Comparison of ENCODE assay signal across 26 cellular contexts in genomic region chr12:13041224-13041623, GRCh38.
"Had no signal": no experiment of that assay in that cellular context is flagged by ENCODE, and none has a peak within 500 bp of the region (broad histone marks: within the 10 kb centered on the region; RNA-seq: fewer than 3 reads in every experiment).

No MANE protein-coding gene starts in this region.

- H3K27ac ChIP-seq: KMS-11, Peyer's patch had no signal

- H3K4me1 Mint-ChIP-seq: activated T-helper 17 cell treated with anti-CD3 and anti-CD28 coated beads, Interleukin-2, amount 50 U/mL, for 72 hours had no signal

- H3K36me3 ChIP-seq: MG63, Peyer's patch had no signal

- H3K4me3 ChIP-seq: MG63, Peyer's patch had no signal

- H3K4me3 Mint-ChIP-seq: activated CD4-positive, alpha-beta memory T cell treated with anti-CD3 and anti-CD28 coated beads for 36 hours; activated CD4-positive, alpha-beta T cell treated with anti-CD3 and anti-CD28 coated beads, Interleukin-2, amount 10 ng/mL, durations not matched to agents 7 days and 5 days; activated naive CD4-positive, alpha-beta T cell treated with anti-CD3 and anti-CD28 coated beads for 36 hours; activated naive CD8-positive, alpha-beta T cell; activated T-helper 17 cell treated with anti-CD3 and anti-CD28 coated beads, Interleukin-2, amount 50 U/mL, for 72 hours; T-helper 1 cell treated with Interleukin-12 subunit alpha and Interleukin-12 subunit beta and Interleukin-4 antibody, amounts not matched to agents 30 μg/mL and 1 μg/mL, for 36 hours had no signal

- DNase-seq: activated CD4-positive, alpha-beta memory T cell treated with anti-CD3 and anti-CD28 coated beads for 36 hours; activated CD4-positive, alpha-beta T cell treated with anti-CD3 and anti-CD28 coated beads, Interleukin-2, amount 10 ng/mL, durations not matched to agents 7 days and 5 days; activated CD4-positive, CD25-positive, alpha-beta regulatory T cell; activated gamma-delta T cell; activated naive CD4-positive, alpha-beta T cell treated with anti-CD3 and anti-CD28 coated beads for 36 hours; activated T-cell treated with anti-CD3 and anti-CD28 coated beads for 4 hours; activated T-cell treated with anti-CD3 and anti-CD28 coated beads, Interleukin-2, amount 50 U/mL, for 48 hours; amygdala; MG63; MV-4-11; NCI-H1092 treated with DMSO at 0.1 percent for 48 hours; NCI-H1417 treated with DMSO at 0.1 percent for 48 hours; NCI-H1694; NCI-H2029; NCI-H2107; NCI-H2171 treated with DMSO at 0.1 percent for 48 hours; NCI-H345; NCI-H510A treated with DMSO at 0.1 percent for 48 hours; Peyer's patch; SHP77 treated with DMSO at 0.1 percent for 48 hours; T-helper 9 cell had no signal

- H3K9me3 Mint-ChIP-seq: activated CD4-positive, alpha-beta memory T cell treated with anti-CD3 and anti-CD28 coated beads for 36 hours; activated CD4-positive, alpha-beta T cell treated with anti-CD3 and anti-CD28 coated beads, Interleukin-2, amount 10 ng/mL, durations not matched to agents 7 days and 5 days; activated naive CD4-positive, alpha-beta T cell treated with anti-CD3 and anti-CD28 coated beads for 36 hours; activated T-helper 17 cell treated with anti-CD3 and anti-CD28 coated beads, Interleukin-2, amount 50 U/mL, for 72 hours; brain; T-helper 1 cell treated with Interleukin-12 subunit alpha and Interleukin-12 subunit beta and Interleukin-4 antibody, amounts not matched to agents 30 μg/mL and 1 μg/mL, for 36 hours had no signal

- H3K27me3 Mint-ChIP-seq: activated naive CD8-positive, alpha-beta T cell had no signal

- H3K36me3 Mint-ChIP-seq: activated CD4-positive, alpha-beta memory T cell treated with anti-CD3 and anti-CD28 coated beads for 36 hours; activated naive CD8-positive, alpha-beta T cell; brain had no signal

- H3K27me3 ChIP-seq: MG63, Peyer's patch had no signal

- H3K27ac Mint-ChIP-seq: activated CD4-positive, alpha-beta memory T cell treated with anti-CD3 and anti-CD28 coated beads for 36 hours; activated CD4-positive, alpha-beta T cell treated with anti-CD3 and anti-CD28 coated beads, Interleukin-2, amount 10 ng/mL, durations not matched to agents 7 days and 5 days; activated naive CD4-positive, alpha-beta T cell treated with anti-CD3 and anti-CD28 coated beads for 36 hours; activated naive CD8-positive, alpha-beta T cell; activated T-helper 17 cell treated with anti-CD3 and anti-CD28 coated beads, Interleukin-2, amount 50 U/mL, for 72 hours; brain; T-helper 1 cell treated with Interleukin-12 subunit alpha and Interleukin-12 subunit beta and Interleukin-4 antibody, amounts not matched to agents 30 μg/mL and 1 μg/mL, for 36 hours had no signal

- H3K9me3 ChIP-seq: MG63, Peyer's patch had no signal

- ATAC-seq: activated T-helper 17 cell treated with anti-CD3 and anti-CD28 coated beads, Interleukin-2, amount 50 U/mL, for 72 hours had no signal
